ENCODE assay signal across 18 cellular contexts in the genomic region with DNA sequence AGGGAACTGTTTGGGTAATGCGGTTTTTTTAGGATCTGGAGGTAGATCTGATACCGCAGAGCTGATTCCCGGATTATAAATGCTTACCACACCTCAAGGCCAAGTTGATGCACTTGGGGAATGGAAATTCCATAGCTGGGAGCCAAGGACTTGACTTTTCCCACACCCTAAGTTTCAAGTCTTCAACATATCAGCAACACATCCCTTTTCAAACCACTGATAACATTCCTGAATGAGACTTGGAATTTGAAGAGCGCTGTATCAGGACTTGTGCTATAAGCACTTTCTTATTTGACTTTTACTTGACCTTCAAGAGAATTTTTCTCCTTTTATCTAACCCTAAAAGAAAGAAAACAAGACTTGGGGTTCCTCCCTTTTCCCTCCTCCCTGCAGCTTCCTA.
DNase-seq lines count a peak whose midpoint lies in the region; ATAC-seq and TF ChIP-seq lines count a peak whose summit lies in the region.
"Had no signal": no experiment of that assay in that cellular context is flagged by ENCODE, and none has a peak within 500 bp of the region (broad histone marks: within the 10 kb centered on the region; RNA-seq: fewer than 3 reads in every experiment).

No MANE protein-coding gene starts in this region.

- H3K36me3 ChIP-seq in IMR-90 (ENCODE audit: control insufficient read depth, insufficient read depth, low read length): peaks cover 3% of the 10 kb centered on the region; the same call in 1 of the 2 replicates
- H3K36me3 ChIP-seq: HAP-1, SJSA1 had no signal

- no peak overlapping the region for H3K4me3 Mint-ChIP-seq in mesothelial cell of epicardium
- H3K4me3 Mint-ChIP-seq: CD4-positive, CD25-positive, alpha-beta regulatory T cell had no signal

- H3K27ac Mint-ChIP-seq in mesothelial cell of epicardium: peak overlapping the region; percentile 59
- H3K27ac Mint-ChIP-seq: CD4-positive, CD25-positive, alpha-beta regulatory T cell had no signal

- H2BK20ac ChIP-seq in IMR-90 (ENCODE audit: low read depth, low read length): no peak overlapping the region

- H3K27me3 ChIP-seq in IMR-90 (ENCODE audit: control insufficient read depth, insufficient read depth, low read length): no peaks in the 10 kb centered on the region
- H3K27me3 ChIP-seq: SJSA1 had no signal

- H4K20me1 ChIP-seq in IMR-90 (ENCODE audit: insufficient read depth, low read length): peaks cover 40% of the 10 kb centered on the region

- no peaks in the 10 kb centered on the region for H3K9me3 ChIP-seq in IMR-90 (ENCODE audit: control insufficient read depth, insufficient read depth, low read length)
- H3K9me3 ChIP-seq: HAP-1, SJSA1 had no signal

- TF ChIP-seq RAD21 in IMR-90 (IDR thresholded peaks at IDR 0.05; ENCODE audit: low read length): no peak

- no TSS peak for BruUV-seq in IMR-90 (replicated peaks; lab: Mats Ljungman, UMichigan)

- H3K14ac ChIP-seq in IMR-90 (replicated peaks; ENCODE audit: low read depth, low read length): peak overlapping the region; percentile 25; the same call in 1 of the 2 replicates

- no peak overlapping the region for H3K18ac ChIP-seq in IMR-90 (ENCODE audit: low read depth, low read length)

- H2BK15ac ChIP-seq in IMR-90 (ENCODE audit: low read depth, low read length): no peak overlapping the region

- no peak overlapping the region for H3K4ac ChIP-seq in IMR-90 (ENCODE audit: low read depth, low read length)

- no peak overlapping the region for H2AK9ac ChIP-seq in IMR-90 (replicated peaks; ENCODE audit: low read depth, low read length, poor library complexity)

- H3K4me2 ChIP-seq in IMR-90 (ENCODE audit: low read depth, low read length): no peak overlapping the region

- intact Hi-C loops in IMR-90 (cut with micrococcal nuclease): no loop called here

- no peak overlapping the region for H4K91ac ChIP-seq in IMR-90 (ENCODE audit: insufficient read depth, low read depth, low read length)

- H3K36me3 Mint-ChIP-seq in mesothelial cell of epicardium: no peaks in the 10 kb centered on the region
- H3K36me3 Mint-ChIP-seq: CD4-positive, CD25-positive, alpha-beta regulatory T cell had no signal

- H3K9me1 ChIP-seq in IMR-90 (ENCODE audit: insufficient read depth, low read length): peaks cover 29% of the 10 kb centered on the region

- no peak overlapping the region for H2BK120ac ChIP-seq in IMR-90 (ENCODE audit: low read depth, low read length)

- H3K23ac ChIP-seq in IMR-90 (ENCODE audit: low read depth, low read length): no peak overlapping the region

- no peaks in the 10 kb centered on the region for H3K9me3 Mint-ChIP-seq in mesothelial cell of epicardium

- no peaks in the 10 kb centered on the region for H3K27me3 Mint-ChIP-seq in mesothelial cell of epicardium (ENCODE audit: low read depth)

- H3K4me3 ChIP-seq in IMR-90 (ENCODE audit: insufficient read depth, low read depth, low read length) (no peak overlapping the region), fibroblast of villous mesenchyme (ENCODE audit: low read depth, low read length) (no peak overlapping the region)
- H3K4me3 ChIP-seq: HAP-1, SJSA1 had no signal

- ATAC-seq in IMR-90 (ENCODE audit: low read depth) (peak; percentile 16; the same call in 1 of the 2 replicates), GM19452 (IDR thresholded peaks at IDR 0.05; ENCODE audit: unreplicated experiment) (no peak), HG03469 (IDR thresholded peaks at IDR 0.05; ENCODE audit: unreplicated experiment) (no peak)
- ATAC-seq: Right ventricle myocardium inferior had no signal

- in situ Hi-C loops in IMR-90 (cut with MboI; ENCODE audit: low sequenced_read_pairs): no loop called here

- no peak overlapping the region for H4K5ac ChIP-seq in IMR-90 (ENCODE audit: low read depth, low read length)

- no peak for TF ChIP-seq POLR2A in IMR-90 (IDR thresholded peaks at IDR 0.05; ENCODE audit: low read depth, low read length)

- peaks cover 28 to 78% of the 10 kb centered on the region in 2 experiments; a peak in 3 of 4 replicates for H3K79me1 ChIP-seq in IMR-90 (ENCODE audit: low read depth in 1 of 2, low read length in 2 of 2)

- H3K56ac ChIP-seq in IMR-90 (ENCODE audit: extremely low read depth, insufficient read depth, low read length): no peak overlapping the region

- POLR2A ChIA-PET in IMR-90 (lab: Charles Lee; ENCODE audit: unreplicated experiment): no interaction called here

- no peak for TF ChIP-seq CTCF in IMR-90 (conservative IDR thresholded peaks at IDR 0.05; ENCODE audit: low read depth, low read length)
- no peak for TF ChIP-seq CTCF in fibroblast of villous mesenchyme (IDR thresholded peaks at IDR 0.05; ENCODE audit: insufficient read depth, low read depth, low read length)
- no peak for TF ChIP-seq CTCF in mesothelial cell of epicardium (IDR thresholded peaks at IDR 0.05; ENCODE audit: unreplicated experiment)

- DNase-seq in EH (ENCODE audit: low read depth) (peak; percentile 19), IMR-90 (peak; percentile 51), fibroblast of villous mesenchyme (ENCODE audit: low read depth) (peak; percentile 84), mesothelial cell of epicardium (ENCODE audit: low spot score in 2 of 2, unreplicated experiment in 2 of 2) (no peak), NCI-H69 (lab: John Stamatoyannopoulos, UW) (no peak), NCI-H345 treated with DMSO at 0.1 percent for 48 hours (lab: John Stamatoyannopoulos, UW; ENCODE audit: unreplicated experiment) (no peak)
- DNase-seq: CD4-positive, CD25-positive, alpha-beta regulatory T cell; Kasumi-1; NCI-H1694; NCI-H2081; NCI-H2171; NCI-H446; NCI-H526 had no signal

- H3K9ac ChIP-seq in IMR-90 (ENCODE audit: low read depth, low read length): no peak overlapping the region

- CTCF ChIA-PET in IMR-90 (lab: Yijun Ruan, JAX): no interaction called here

- H3K4me1 ChIP-seq in IMR-90 (ENCODE audit: control insufficient read depth, insufficient read depth, low read length): peaks cover 13% of the 10 kb centered on the region
- H3K4me1 ChIP-seq: HAP-1, SJSA1 had no signal

- dilution Hi-C loops in IMR-90 (cut with HindIII; ENCODE audit: low sequenced_read_pairs, unreplicated experiment): no loop called here

- WGBS in IMR-90 (ENCODE audit: extremely low coverage in 2 of 2, insufficient read length in 1 of 2), 2 experiments: no CpG with 5 or more reads among the region's 4 CpGs

- H2AFZ ChIP-seq in IMR-90 (replicated peaks; ENCODE audit: low read length, poor library complexity): no peak overlapping the region

- H2BK5ac ChIP-seq in IMR-90 (ENCODE audit: low read depth, low read length, poor library complexity, severe bottlenecking): no peak overlapping the region

- H4K8ac ChIP-seq in IMR-90 (ENCODE audit: low read depth in 2 of 2, low read length in 2 of 2): no peak overlapping the region

- no peak overlapping the region; the same call in 1 of the 2 replicates for H3K27ac ChIP-seq in IMR-90 (ENCODE audit: insufficient read depth, low read length)
- H3K27ac ChIP-seq: SJSA1 had no signal

- H3K4me1 Mint-ChIP-seq in mesothelial cell of epicardium: peaks cover 21% of the 10 kb centered on the region
- H3K4me1 Mint-ChIP-seq: CD4-positive, CD25-positive, alpha-beta regulatory T cell had no signal

- H2AK5ac ChIP-seq in IMR-90 (ENCODE audit: low read depth, low read length): no peak overlapping the region

TF ChIP-seq in IMR-90, 13 proteins besides CTCF, POLR2A, EP300 and RAD21:
- no peak for TF ChIP-seq BHLHE40 (IDR thresholded peaks at IDR 0.05; ENCODE audit: low read depth, low read length)
- TF ChIP-seq FOS (IDR thresholded peaks at IDR 0.05; ENCODE audit: low read depth, low read length): no peak
- TF ChIP-seq, protein P1, sequence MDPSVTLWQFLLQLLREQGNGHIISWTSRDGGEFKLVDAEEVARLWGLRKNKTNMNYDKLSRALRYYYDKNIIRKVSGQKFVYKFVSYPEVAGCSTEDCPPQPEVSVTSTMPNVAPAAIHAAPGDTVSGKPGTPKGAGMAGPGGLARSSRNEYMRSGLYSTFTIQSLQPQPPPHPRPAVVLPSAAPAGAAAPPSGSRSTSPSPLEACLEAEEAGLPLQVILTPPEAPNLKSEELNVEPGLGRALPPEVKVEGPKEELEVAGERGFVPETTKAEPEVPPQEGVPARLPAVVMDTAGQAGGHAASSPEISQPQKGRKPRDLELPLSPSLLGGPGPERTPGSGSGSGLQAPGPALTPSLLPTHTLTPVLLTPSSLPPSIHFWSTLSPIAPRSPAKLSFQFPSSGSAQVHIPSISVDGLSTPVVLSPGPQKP (IDR thresholded peaks at IDR 0.05; ENCODE audit: borderline replicate concordance, low read depth, low read length): no peak
- TF ChIP-seq RCOR1 (IDR thresholded peaks at IDR 0.05; ENCODE audit: insufficient replicate concordance, low read length): no peak
- TF ChIP-seq MAZ (IDR thresholded peaks at IDR 0.05; ENCODE audit: borderline replicate concordance, low read depth, low read length): no peak
- no peak for TF ChIP-seq MXI1 (IDR thresholded peaks at IDR 0.05; ENCODE audit: borderline replicate concordance, low read depth, low read length)
- TF ChIP-seq CHD1 (IDR thresholded peaks at IDR 0.05; ENCODE audit: low read depth, low read length): no peak
- TF ChIP-seq USF2 (IDR thresholded peaks at IDR 0.05; ENCODE audit: low read depth, low read length): no peak
- no peak for TF ChIP-seq MAFK (IDR thresholded peaks at IDR 0.05; ENCODE audit: low read depth, low read length)
- no peak for TF ChIP-seq RFX5 (IDR thresholded peaks at IDR 0.05; ENCODE audit: low read depth, low read length)

Comparison
In these comparisons a context has a peak if more than half of its experiments do, and no peak if none do; other contexts are left out.
1. DNase-seq: peak in EH (single experiment), IMR-90 (single experiment) and fibroblast of villous mesenchyme (single experiment); none in mesothelial cell of epicardium (0 of 2), NCI-H69 (single experiment) and NCI-H345 treated with DMSO at 0.1 percent for 48 hours (single experiment).